In genomic region chr22:45568213-45568612, GRCh38 we compare ENCODE assay signal across 33 cellular contexts.
A peak's percentile ranks its signal among the peaks of the same experiment; 100 is the strongest.
DNase-seq lines count a peak whose midpoint lies in the region; ATAC-seq, FAIRE-seq and TF ChIP-seq lines count a peak whose summit lies in the region.
"Had no signal": no experiment of that assay in that cellular context is flagged by ENCODE, and none has a peak within 500 bp of the region (broad histone marks: within the 10 kb centered on the region; RNA-seq: fewer than 3 reads in every experiment).

No MANE protein-coding gene starts in this region.

- TF ChIP-seq CTCF in HepG2 (CRISPR knock-in tag; IDR thresholded peaks at IDR 0.05), result no peak
- TF ChIP-seq CTCF in right lobe of liver (IDR thresholded peaks at IDR 0.05), result no peak
- TF ChIP-seq CTCF in K562 (IDR thresholded peaks at IDR 0.05 in 2 of 3, conservative IDR thresholded peaks at IDR 0.05 in 1 of 3; ENCODE audit: insufficient read depth in 2 of 3, low read depth in 1 of 3, low read length in 3 of 3), result no peak

- no peak overlapping the region for H3K4me3 ChIP-seq in HepG2 (replicated peaks in 1 of 3; ENCODE audit: insufficient read depth in 1 of 3, low read depth in 2 of 3, low read length in 3 of 3)
- no peak overlapping the region for H3K4me3 ChIP-seq in right lobe of liver
- no peak overlapping the region for H3K4me3 ChIP-seq in K562
- H3K4me3 ChIP-seq: A549; BLaER1; BLaER1 treated with 17β-estradiol and CSF1 and Interleukin-3, amounts not matched to agents 10 nM and 100 nM had no signal

- H3K36me3 ChIP-seq in HepG2 (replicated peaks in 1 of 2; ENCODE audit: control insufficient read depth in 1 of 2, insufficient read depth in 2 of 2, low read length in 2 of 2) (peaks cover 0 to 2% of the 10 kb centered on the region in 2 experiments; a peak in 1 of 5 replicates), right lobe of liver (no peaks in the 10 kb centered on the region), K562 (ENCODE audit: control insufficient read depth, insufficient read depth, low read length) (no peaks in the 10 kb centered on the region)
- H3K36me3 ChIP-seq: BE2C had no signal

- TF ChIP-seq RAD21 in HepG2 (CRISPR knock-in tag; IDR thresholded peaks at IDR 0.05) (no peak), K562 (CRISPR knock-in tag; conservative IDR thresholded peaks at IDR 0.05 in 1 of 2, IDR thresholded peaks at IDR 0.05 in 1 of 2) (no peak)

- H3K4me2 ChIP-seq in HepG2 (ENCODE audit: low read depth, low read length) (no peak overlapping the region), K562 (ENCODE audit: insufficient read depth, low read length) (no peak overlapping the region)
- H3K4me2 ChIP-seq: A549; BLaER1; BLaER1 treated with 17β-estradiol and CSF1 and Interleukin-3, amounts not matched to agents 10 nM and 100 nM had no signal

- no peak for TF ChIP-seq POLR2A in HepG2 (IDR thresholded peaks at IDR 0.05; ENCODE audit: insufficient read depth in 1 of 2, low read depth in 2 of 2, low read length in 2 of 2)
- TF ChIP-seq POLR2A in right lobe of liver (IDR thresholded peaks at IDR 0.05), result no peak
- no peak for TF ChIP-seq POLR2A in K562 (conservative IDR thresholded peaks at IDR 0.05)

- no peaks in the 10 kb centered on the region for H3K79me2 ChIP-seq in HepG2 (ENCODE audit: insufficient read depth, low read length)
- H3K79me2 ChIP-seq in K562 (ENCODE audit: control insufficient read depth, insufficient read depth, low read length), result no peaks in the 10 kb centered on the region

- ATAC-seq in HepG2 (no peak), right lobe of liver (no peak), K562 (no peak)
- ATAC-seq: A549; CD8-positive, alpha-beta T cell had no signal

- CTCF ChIA-PET in HepG2 (lab: Yijun Ruan, JAX; ENCODE audit: low intra/inter-chr PET ratio, low total read pairs), result no interaction called here
- CTCF ChIA-PET in K562 (lab: Yijun Ruan, JAX; ENCODE audit: low intra/inter-chr PET ratio), result no interaction called here

- in situ Hi-C loops in HepG2 (cut with HindIII; ENCODE audit: extremely low pct_ligation_motif_present, low pct_unique_long_range_greater_than_20kb), result no loop called here
- in situ Hi-C loops in K562 (cut with MboI), result no loop called here

- H3K9me3 ChIP-seq in HepG2 (ENCODE audit: low read length), result peaks cover 21% of the 10 kb centered on the region
- H3K9me3 ChIP-seq in right lobe of liver, result peaks cover 0 to 4% (median 0%) of the 10 kb centered on the region in 4 donors
- no peaks in the 10 kb centered on the region for H3K9me3 ChIP-seq in K562 (replicated peaks; ENCODE audit: control insufficient read depth, insufficient read depth, low read depth, low read length)
- H3K9me3 ChIP-seq: BE2C had no signal

- BruUV-seq in HepG2 (replicated peaks; lab: Mats Ljungman, UMichigan) (no TSS peak), K562 (replicated peaks; lab: Mats Ljungman, UMichigan) (no TSS peak)

- H3K9ac ChIP-seq in HepG2 (ENCODE audit: insufficient read depth, low read depth, low read length), result no peak overlapping the region
- no peak overlapping the region for H3K9ac ChIP-seq in K562 (ENCODE audit: insufficient read depth in 1 of 2, low read depth in 2 of 2, low read length in 2 of 2)
- H3K9ac ChIP-seq: BLaER1; BLaER1 treated with 17β-estradiol and CSF1 and Interleukin-3, amounts not matched to agents 10 nM and 100 nM had no signal

- H3K27me3 ChIP-seq in HepG2 (ENCODE audit: control insufficient read depth in 1 of 2, insufficient read depth in 2 of 2, low read length in 2 of 2), result no peaks in the 10 kb centered on the region
- H3K27me3 ChIP-seq in right lobe of liver, result no peaks in the 10 kb centered on the region
- H3K27me3 ChIP-seq in K562 (ENCODE audit: control insufficient read depth in 2 of 2, insufficient read depth in 2 of 2, low read length in 2 of 2), result peaks cover 0 to 30% of the 10 kb centered on the region in 2 experiments; a peak in 4 of 5 replicates
- H3K27me3 ChIP-seq: BE2C, BLaER1 had no signal

- DNase-seq in HepG2 (ENCODE audit: low spot score) (no peak), right lobe of liver (no peak), K562 (ENCODE audit: extremely low read depth in 1 of 4, low spot score in 3 of 4) (no peak), urothelium cell line (ENCODE audit: low spot score) (no peak), NK-92 (lab: John Stamatoyannopoulos, UW; ENCODE audit: unreplicated experiment) (no peak)
- no peak for DNase-seq in activated naive CD4-positive, alpha-beta T cell treated with Interleukin-2 at 50 U/mL for 16 hours
- DNase-seq: 8988T; ACHN; AML-193; BE2C; C1 segment of cervical spinal cord; Caco-2; Calu3; CD4-positive, alpha-beta memory T cell; CD4-positive, alpha-beta T cell; CD4-positive, CD25-positive, alpha-beta regulatory T cell; CD8-positive, alpha-beta memory T cell; CD8-positive, alpha-beta T cell; COR-L47; DMS 273 treated with DMSO at 0.1 percent for 48 hours; DMS153; DMS53; DMS79; DMS79 treated with DMSO at 0.1 percent for 48 hours; DND-41; EL had no signal

- POLR2A ChIA-PET in HepG2 (lab: Yijun Ruan, JAX), result no interaction called here
- POLR2A ChIA-PET in K562 (lab: Yijun Ruan, JAX), result no interaction called here

- no peaks in the 10 kb centered on the region for H3K9me1 ChIP-seq in K562 (ENCODE audit: control insufficient read depth, insufficient read depth, low read length)

- no peak overlapping the region for H2AFZ ChIP-seq in HepG2 (ENCODE audit: low read length)
- no peak overlapping the region for H2AFZ ChIP-seq in K562 (ENCODE audit: low read depth, low read length)

- no peaks in the 10 kb centered on the region for H3K4me1 ChIP-seq in HepG2 (ENCODE audit: insufficient read depth, low read length)
- H3K4me1 ChIP-seq in right lobe of liver, result no peaks in the 10 kb centered on the region
- H3K4me1 ChIP-seq in K562 (replicated peaks in 1 of 2; ENCODE audit: control insufficient read depth in 2 of 2, insufficient read depth in 2 of 2, low read length in 2 of 2), result no peaks in the 10 kb centered on the region
- H3K4me1 ChIP-seq: A549, BE2C had no signal

- intact Hi-C loops in HepG2 (cut with micrococcal nuclease; ENCODE audit: unreplicated experiment) (no loop called here), right lobe of liver (cut with DNase I) (no loop called here), K562 (cut with micrococcal nuclease) (no loop called here)

- H4K20me1 ChIP-seq in HepG2 (ENCODE audit: insufficient read depth, low read length), result no peaks in the 10 kb centered on the region
- 0 out of 2 replicates have a peak, but pooled peaks cover 5% of the 10 kb centered on the region for H4K20me1 ChIP-seq in K562 (replicated peaks; ENCODE audit: control insufficient read depth, insufficient read depth, low read length)
- H4K20me1 ChIP-seq: BLaER1 had no signal

- TF ChIP-seq EP300 in HepG2 (IDR thresholded peaks at IDR 0.05; ENCODE audit: low read depth in 2 of 2, low read length in 2 of 2), result no peak
- TF ChIP-seq EP300 in HepG2 (CRISPR knock-in tag; IDR thresholded peaks at IDR 0.05; ENCODE audit: borderline replicate concordance), result no peak
- no peak for TF ChIP-seq EP300 in K562 (IDR thresholded peaks at IDR 0.05; ENCODE audit: low read length)

- FAIRE-seq in HepG2 (lab: Jason Lieb, UNC), result no peak
- no peak for FAIRE-seq in K562 (lab: Jason Lieb, UNC)
- FAIRE-seq in urothelium cell line (lab: Jason Lieb, UNC), result peak; percentile 66
- FAIRE-seq: A204.1, A549, D721Med had no signal

- H3K27ac ChIP-seq in HepG2 (ENCODE audit: extremely low read length, insufficient read depth, low read length) (no peak overlapping the region), right lobe of liver (no peak overlapping the region), K562 (ENCODE audit: extremely low read depth, low read depth, low read length) (no peak overlapping the region)
- H3K27ac ChIP-seq: 22Rv1; A549; BLaER1; BLaER1 treated with 17β-estradiol and CSF1 and Interleukin-3, amounts not matched to agents 10 nM and 100 nM; C4-2B had no signal

TF ChIP-seq in HepG2, 621 proteins besides CTCF, POLR2A, EP300 and RAD21:
- no peak for TF ChIP-seq PAF1 (CRISPR knock-in tag; IDR thresholded peaks at IDR 0.05)
- TF ChIP-seq SP1 (IDR thresholded peaks at IDR 0.05), result no peak
- TF ChIP-seq SP1 (CRISPR knock-in tag; IDR thresholded peaks at IDR 0.05), result no peak
- TF ChIP-seq ZNF263 (CRISPR knock-in tag; IDR thresholded peaks at IDR 0.05), result peak; percentile 88
TF ChIP-seq in HepG2: peak in this region for 1.

TF ChIP-seq in K562, 482 proteins besides CTCF, POLR2A, EP300 and RAD21:
- TF ChIP-seq ZNF707 (CRISPR knock-in tag; conservative IDR thresholded peaks at IDR 0.05) (no peak), ZNF263 (CRISPR knock-in tag; IDR thresholded peaks at IDR 0.05; ENCODE audit: borderline replicate concordance) (peak; percentile 87)

Comparison
In these comparisons a context has a peak if more than half of its experiments do, and no peak if none do; other contexts are left out.
1. Of the 241 proteins assayed by ChIP-seq in both HepG2 and K562: peak only in HepG2: none; only in K562: none; in both: ZNF263; in neither: 240.